ENCODE assay signal across 31 cellular contexts in the genomic region with DNA sequence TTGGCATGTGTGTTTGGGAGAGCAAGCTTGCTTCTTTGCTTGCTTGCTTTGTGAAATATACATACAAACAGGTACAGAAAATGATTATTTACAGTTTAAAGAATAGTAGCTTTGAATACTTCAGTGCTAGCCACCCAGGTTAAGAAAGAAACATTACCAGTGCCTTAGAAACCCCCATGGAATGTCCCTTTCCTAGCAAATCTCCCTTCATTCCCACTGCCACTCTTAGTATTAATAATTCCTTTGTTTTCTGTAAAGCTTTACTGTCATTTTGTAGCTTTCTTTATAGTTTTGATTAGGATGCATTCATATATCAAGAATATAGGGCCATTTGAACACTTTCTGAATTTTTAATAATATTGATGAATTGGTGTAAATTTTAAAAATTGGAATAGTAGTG. TPM values are rescaled to one million over a fixed set of nuclear protein-coding genes. Genes with fewer than 3 reads are reported as not detected.
"Had no signal": no experiment of that assay in that cellular context is flagged by ENCODE, and none has a peak within 500 bp of the region (broad histone marks: within the 10 kb centered on the region; RNA-seq: fewer than 3 reads in every experiment).

No MANE protein-coding gene starts in this region.

- DNase-seq: activated CD4-positive, alpha-beta memory T cell treated with anti-CD3 and anti-CD28 coated beads for 36 hours; activated CD4-positive, alpha-beta T cell treated with anti-CD3 and anti-CD28 coated beads for 36 hours; activated CD4-positive, alpha-beta T cell treated with anti-CD3 and anti-CD28 coated beads, Interleukin-2, amount 10 ng/mL, durations not matched to agents 24 days and 14 days; activated CD4-positive, CD25-positive, alpha-beta regulatory T cell; activated CD4-positive, CD25-positive, alpha-beta regulatory T cell treated with anti-CD3 and anti-CD28 coated beads, Interleukin-2, amount 50 U/mL, for 72 hours; activated CD8-positive, alpha-beta memory T cell treated with anti-CD3 and anti-CD28 coated beads, Interleukin-2, amount 10 ng/mL, durations not matched to agents 7 days and 5 days; activated CD8-positive, alpha-beta memory T cell treated with anti-CD3 and anti-CD28 coated beads, Interleukin-2, amount 50 U/mL, for 4 hours; activated CD8-positive, alpha-beta T cell treated with anti-CD3 and anti-CD28 coated beads, Interleukin-2, amount 10 ng/mL, durations not matched to agents 7 days and 5 days; activated effector memory CD4-positive, alpha-beta T cell treated with anti-CD3 and anti-CD28 coated beads, Interleukin-2, amount 50 U/mL, for 16 hours; activated naive CD4-positive, alpha-beta T cell treated with anti-CD3 and anti-CD28 coated beads for 36 hours; activated naive CD8-positive, alpha-beta T cell treated with anti-CD3 and anti-CD28 coated beads for 36 hours; activated naive CD8-positive, alpha-beta T cell treated with anti-CD3 and anti-CD28 coated beads, Interleukin-2, amount 50 U/mL, for 24 hours; activated T-cell treated with anti-CD3 and anti-CD28 coated beads, Interleukin-2, amount 50 U/mL, for 1 hour; activated T-cell treated with anti-CD3 and anti-CD28 coated beads, Interleukin-2, amount 50 U/mL, for 48 hours; adrenal gland; amygdala; aorta; body of pancreas; caudate nucleus; cortex of kidney; dermis blood vessel endothelial cell; effector CD4-positive, alpha-beta T cell; effector memory CD8-positive, alpha-beta T cell; erythroblast; foreskin keratinocyte; head of caudate nucleus; T-helper 2 cell had no signal

- H3K27ac Mint-ChIP-seq: activated CD4-positive, alpha-beta memory T cell treated with anti-CD3 and anti-CD28 coated beads for 36 hours; activated CD4-positive, alpha-beta T cell treated with anti-CD3 and anti-CD28 coated beads for 36 hours; activated CD4-positive, alpha-beta T cell treated with anti-CD3 and anti-CD28 coated beads, Interleukin-2, amount 10 ng/mL, durations not matched to agents 24 days and 14 days; activated CD8-positive, alpha-beta memory T cell treated with anti-CD3 and anti-CD28 coated beads, Interleukin-2, amount 10 ng/mL, durations not matched to agents 7 days and 5 days; activated CD8-positive, alpha-beta T cell treated with anti-CD3 and anti-CD28 coated beads, Interleukin-2, amount 10 ng/mL, durations not matched to agents 7 days and 5 days; activated naive CD4-positive, alpha-beta T cell treated with anti-CD3 and anti-CD28 coated beads for 36 hours; activated naive CD4-positive, alpha-beta T cell treated with anti-CD3 and anti-CD28 coated beads, Interleukin-2, amount 50 U/mL, for 24 hours; activated naive CD8-positive, alpha-beta T cell treated with anti-CD3 and anti-CD28 coated beads for 36 hours; activated naive CD8-positive, alpha-beta T cell treated with anti-CD3 and anti-CD28 coated beads, Interleukin-2, amount 50 U/mL, for 24 hours; activated T-helper 1 cell treated with anti-CD3 and anti-CD28 coated beads, Interleukin-12 subunit alpha, Interleukin-12 subunit beta, Interleukin-2, Interleukin-4 antibody, amounts not matched to agents 30 ng/mL and 10 ng/mL and 1 ng/mL, durations not matched to agents 14 hours and 24 hours and 36 hours; activated T-helper 2 cell treated with anti-CD3 and anti-CD28 coated beads, Interferon-gamma antibody, Interleukin-2, Interleukin-4, amounts not matched to agents 10 μg/mL and 5 μg/mL and 100 μg/mL, durations not matched to agents 14 hours and 24 hours and 36 hours; effector memory CD8-positive, alpha-beta T cell had no signal

- H3K4me1 Mint-ChIP-seq: activated CD4-positive, alpha-beta T cell treated with anti-CD3 and anti-CD28 coated beads for 36 hours; activated CD4-positive, alpha-beta T cell treated with anti-CD3 and anti-CD28 coated beads, Interleukin-2, amount 10 ng/mL, durations not matched to agents 24 days and 14 days; activated CD8-positive, alpha-beta memory T cell treated with anti-CD3 and anti-CD28 coated beads, Interleukin-2, amount 10 ng/mL, durations not matched to agents 7 days and 5 days; activated naive CD4-positive, alpha-beta T cell treated with anti-CD3 and anti-CD28 coated beads, Interleukin-2, amount 50 U/mL, for 24 hours; activated naive CD8-positive, alpha-beta T cell treated with anti-CD3 and anti-CD28 coated beads for 36 hours; activated naive CD8-positive, alpha-beta T cell treated with anti-CD3 and anti-CD28 coated beads, Interleukin-2, amount 50 U/mL, for 24 hours had no signal

- H3K4me3 ChIP-seq: adrenal gland, body of pancreas, esophagus muscularis mucosa had no signal

- H3K36me3 ChIP-seq: adrenal gland, esophagus muscularis mucosa had no signal

- H3K27me3 ChIP-seq: adrenal gland, body of pancreas, esophagus muscularis mucosa, foreskin keratinocyte had no signal

- H3K36me3 Mint-ChIP-seq: activated CD4-positive, alpha-beta memory T cell treated with anti-CD3 and anti-CD28 coated beads for 36 hours; activated CD8-positive, alpha-beta memory T cell treated with anti-CD3 and anti-CD28 coated beads, Interleukin-2, amount 10 ng/mL, durations not matched to agents 7 days and 5 days; activated naive CD4-positive, alpha-beta T cell treated with anti-CD3 and anti-CD28 coated beads, Interleukin-2, amount 50 U/mL, for 24 hours; activated naive CD8-positive, alpha-beta T cell treated with anti-CD3 and anti-CD28 coated beads for 36 hours had no signal

- ATAC-seq: activated CD4-positive, alpha-beta T cell treated with anti-CD3 and anti-CD28 coated beads for 36 hours; activated CD8-positive, alpha-beta memory T cell treated with anti-CD3 and anti-CD28 coated beads, Interleukin-2, amount 10 ng/mL, durations not matched to agents 7 days and 5 days; activated CD8-positive, alpha-beta T cell treated with anti-CD3 and anti-CD28 coated beads, Interleukin-2, amount 10 ng/mL, durations not matched to agents 7 days and 5 days; activated naive CD8-positive, alpha-beta T cell treated with anti-CD3 and anti-CD28 coated beads, Interleukin-2, amount 50 U/mL, for 24 hours; body of pancreas; effector memory CD8-positive, alpha-beta T cell; foreskin keratinocyte had no signal

- H3K27ac ChIP-seq: adrenal gland, body of pancreas, esophagus muscularis mucosa, foreskin keratinocyte had no signal

- H3K9me3 Mint-ChIP-seq: activated CD4-positive, alpha-beta memory T cell treated with anti-CD3 and anti-CD28 coated beads for 36 hours; activated CD4-positive, alpha-beta T cell treated with anti-CD3 and anti-CD28 coated beads, Interleukin-2, amount 10 ng/mL, durations not matched to agents 24 days and 14 days; activated naive CD4-positive, alpha-beta T cell treated with anti-CD3 and anti-CD28 coated beads for 36 hours; activated naive CD4-positive, alpha-beta T cell treated with anti-CD3 and anti-CD28 coated beads, Interleukin-2, amount 50 U/mL, for 24 hours; activated naive CD8-positive, alpha-beta T cell treated with anti-CD3 and anti-CD28 coated beads for 36 hours; activated naive CD8-positive, alpha-beta T cell treated with anti-CD3 and anti-CD28 coated beads, Interleukin-2, amount 50 U/mL, for 24 hours; activated T-helper 1 cell treated with anti-CD3 and anti-CD28 coated beads, Interleukin-12 subunit alpha, Interleukin-12 subunit beta, Interleukin-2, Interleukin-4 antibody, amounts not matched to agents 30 ng/mL and 10 ng/mL and 1 ng/mL, durations not matched to agents 14 hours and 24 hours and 36 hours; activated T-helper 2 cell treated with anti-CD3 and anti-CD28 coated beads, Interferon-gamma antibody, Interleukin-2, Interleukin-4, amounts not matched to agents 10 μg/mL and 5 μg/mL and 100 μg/mL, durations not matched to agents 14 hours and 24 hours and 36 hours; effector memory CD8-positive, alpha-beta T cell had no signal

- H3K27me3 Mint-ChIP-seq: activated CD4-positive, alpha-beta T cell treated with anti-CD3 and anti-CD28 coated beads for 36 hours; activated CD8-positive, alpha-beta memory T cell treated with anti-CD3 and anti-CD28 coated beads, Interleukin-2, amount 10 ng/mL, durations not matched to agents 7 days and 5 days; activated naive CD8-positive, alpha-beta T cell treated with anti-CD3 and anti-CD28 coated beads, Interleukin-2, amount 50 U/mL, for 24 hours; effector memory CD8-positive, alpha-beta T cell had no signal

- H3K4me3 Mint-ChIP-seq: activated CD4-positive, alpha-beta memory T cell treated with anti-CD3 and anti-CD28 coated beads for 36 hours; activated CD4-positive, alpha-beta T cell treated with anti-CD3 and anti-CD28 coated beads for 36 hours; activated CD4-positive, alpha-beta T cell treated with anti-CD3 and anti-CD28 coated beads, Interleukin-2, amount 10 ng/mL, durations not matched to agents 24 days and 14 days; activated CD8-positive, alpha-beta memory T cell treated with anti-CD3 and anti-CD28 coated beads, Interleukin-2, amount 10 ng/mL, durations not matched to agents 7 days and 5 days; activated CD8-positive, alpha-beta T cell treated with anti-CD3 and anti-CD28 coated beads, Interleukin-2, amount 10 ng/mL, durations not matched to agents 7 days and 5 days; activated naive CD4-positive, alpha-beta T cell treated with anti-CD3 and anti-CD28 coated beads for 36 hours; activated naive CD4-positive, alpha-beta T cell treated with anti-CD3 and anti-CD28 coated beads, Interleukin-2, amount 50 U/mL, for 24 hours; activated naive CD8-positive, alpha-beta T cell treated with anti-CD3 and anti-CD28 coated beads for 36 hours; activated naive CD8-positive, alpha-beta T cell treated with anti-CD3 and anti-CD28 coated beads, Interleukin-2, amount 50 U/mL, for 24 hours; activated T-helper 1 cell treated with anti-CD3 and anti-CD28 coated beads, Interleukin-12 subunit alpha, Interleukin-12 subunit beta, Interleukin-2, Interleukin-4 antibody, amounts not matched to agents 30 ng/mL and 10 ng/mL and 1 ng/mL, durations not matched to agents 14 hours and 24 hours and 36 hours; effector memory CD8-positive, alpha-beta T cell had no signal

- H3K9me3 ChIP-seq: adrenal gland, body of pancreas, esophagus muscularis mucosa had no signal

RNA-seq across cellular contexts. Expression of a gene that starts 9.5 kb away (rescaled TPM):
- total RNA-seq: activated CD8-positive, alpha-beta T cell treated with anti-CD3 and anti-CD28 coated beads, Interleukin-2, amount 10 ng/mL, durations not matched to agents 7 days and 5 days had no signal
